In the genomic region with DNA sequence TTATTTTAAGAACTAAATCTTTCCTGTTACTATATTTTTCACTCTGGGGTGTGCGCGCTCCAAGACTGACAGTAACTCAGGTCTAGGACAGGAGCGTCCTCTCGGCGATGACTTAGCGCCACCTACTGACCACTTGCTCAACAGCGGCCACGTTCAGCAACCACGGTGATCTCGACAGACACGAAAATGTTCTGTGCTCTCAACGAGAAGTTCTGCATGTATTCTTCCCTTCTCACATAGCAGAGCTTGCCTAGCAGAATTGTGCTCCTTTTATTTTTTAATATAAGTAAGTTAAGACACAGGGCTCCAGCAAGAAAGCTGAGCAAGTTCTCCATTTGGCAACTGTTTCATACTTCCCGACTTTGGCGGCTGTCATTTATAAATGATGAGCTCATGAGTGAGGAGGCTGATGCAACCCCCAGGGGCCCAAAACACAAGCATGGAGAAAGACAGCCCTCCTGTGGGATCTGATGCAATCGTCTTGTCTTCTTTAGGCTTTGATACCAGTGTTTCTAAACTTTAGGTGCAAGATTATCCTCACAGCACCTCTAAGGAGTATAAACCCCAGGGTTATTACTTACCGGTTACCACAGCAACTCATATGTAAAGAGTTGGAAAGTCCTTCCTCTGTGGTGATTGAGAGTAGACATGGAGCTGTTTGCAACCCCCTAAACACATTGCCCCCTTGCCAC, we compare ENCODE assay signal across 1 cellular context.
A peak's percentile ranks its signal among the peaks of the same experiment; 100 is the strongest.
TF ChIP-seq lines count a peak whose summit lies in the region.

No MANE protein-coding gene starts in this region.

TF ChIP-seq in IMR-90, 13 proteins besides CTCF, POLR2A, EP300 and RAD21 (continued from another document):
- no peak for TF ChIP-seq RCOR1 (IDR thresholded peaks at IDR 0.05; ENCODE audit: insufficient replicate concordance, low read length)
- TF ChIP-seq CEBPB (IDR thresholded peaks at IDR 0.05; ENCODE audit: low read depth, low read length), result peak; percentile 94
- peak; percentile 92 for TF ChIP-seq SMC3 (IDR thresholded peaks at IDR 0.05; ENCODE audit: low read depth, low read length)
- peak; percentile 41; the same call in 1 of the 2 replicates for TF ChIP-seq MXI1 (IDR thresholded peaks at IDR 0.05; ENCODE audit: borderline replicate concordance, low read depth, low read length)
TF ChIP-seq in IMR-90: peak in this region for 3.
